Comparison of ENCODE assay signal across 1 cellular context in the genomic region with DNA sequence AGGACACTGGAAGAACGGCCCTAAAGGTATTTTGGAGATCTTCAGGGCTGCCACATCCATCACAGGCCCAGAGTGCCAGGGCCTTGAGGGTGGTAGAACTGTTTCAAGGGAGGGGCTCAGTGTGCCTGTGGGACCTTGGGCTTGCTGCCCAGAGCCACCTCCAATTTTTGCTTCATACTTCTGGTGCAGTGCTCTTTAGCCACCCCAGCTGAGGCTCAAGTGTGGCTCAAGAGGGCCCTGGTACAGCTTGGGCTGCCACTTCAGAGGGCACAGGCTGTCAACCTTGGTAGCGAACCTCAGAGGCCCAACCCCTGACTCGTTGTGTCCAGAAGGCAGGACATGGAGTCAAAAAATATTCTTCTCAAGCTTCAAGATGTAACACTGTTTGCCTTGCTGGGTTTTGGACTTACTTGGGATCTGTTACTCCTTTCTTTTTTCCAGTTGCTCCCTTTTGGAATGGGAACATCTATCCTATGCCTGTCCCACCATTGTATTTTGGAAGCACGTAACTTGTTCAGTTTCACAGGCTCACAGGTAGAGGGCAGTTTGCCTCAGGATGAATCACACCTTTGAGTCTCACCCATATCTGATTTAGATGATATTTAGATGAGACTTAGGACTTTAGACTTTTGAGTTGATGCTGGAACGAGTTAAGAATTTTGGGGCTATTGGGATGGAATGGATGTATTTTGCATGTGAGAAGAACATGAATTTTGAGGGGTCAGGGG.
TF ChIP-seq lines count a peak whose summit lies in the region.

No MANE protein-coding gene starts in this region.

TF ChIP-seq in H1, 55 proteins besides CTCF, POLR2A, EP300 and RAD21:
- no peak for TF ChIP-seq RNF2 (IDR thresholded peaks at IDR 0.05; ENCODE audit: borderline replicate concordance, low read depth, low read length, missing control alignments, poor library complexity, severe bottlenecking)
- no peak for TF ChIP-seq NRF1 (IDR thresholded peaks at IDR 0.05; ENCODE audit: low read depth, low read length)
- TF ChIP-seq TEAD4 (IDR thresholded peaks at IDR 0.05; ENCODE audit: low read depth, low read length) = no peak
- no peak for TF ChIP-seq SIX5 (IDR thresholded peaks at IDR 0.05; ENCODE audit: low read depth, low read length)
- TF ChIP-seq, protein P1, sequence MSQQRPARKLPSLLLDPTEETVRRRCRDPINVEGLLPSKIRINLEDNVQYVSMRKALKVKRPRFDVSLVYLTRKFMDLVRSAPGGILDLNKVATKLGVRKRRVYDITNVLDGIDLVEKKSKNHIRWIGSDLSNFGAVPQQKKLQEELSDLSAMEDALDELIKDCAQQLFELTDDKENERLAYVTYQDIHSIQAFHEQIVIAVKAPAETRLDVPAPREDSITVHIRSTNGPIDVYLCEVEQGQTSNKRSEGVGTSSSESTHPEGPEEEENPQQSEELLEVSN (IDR thresholded peaks at IDR 0.05) = no peak
- TF ChIP-seq FOSL1 (IDR thresholded peaks at IDR 0.05; ENCODE audit: insufficient read depth, low read depth, low read length) = no peak
- TF ChIP-seq, protein P2, sequence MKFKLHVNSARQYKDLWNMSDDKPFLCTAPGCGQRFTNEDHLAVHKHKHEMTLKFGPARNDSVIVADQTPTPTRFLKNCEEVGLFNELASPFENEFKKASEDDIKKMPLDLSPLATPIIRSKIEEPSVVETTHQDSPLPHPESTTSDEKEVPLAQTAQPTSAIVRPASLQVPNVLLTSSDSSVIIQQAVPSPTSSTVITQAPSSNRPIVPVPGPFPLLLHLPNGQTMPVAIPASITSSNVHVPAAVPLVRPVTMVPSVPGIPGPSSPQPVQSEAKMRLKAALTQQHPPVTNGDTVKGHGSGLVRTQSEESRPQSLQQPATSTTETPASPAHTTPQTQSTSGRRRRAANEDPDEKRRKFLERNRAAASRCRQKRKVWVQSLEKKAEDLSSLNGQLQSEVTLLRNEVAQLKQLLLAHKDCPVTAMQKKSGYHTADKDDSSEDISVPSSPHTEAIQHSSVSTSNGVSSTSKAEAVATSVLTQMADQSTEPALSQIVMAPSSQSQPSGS (IDR thresholded peaks at IDR 0.05; ENCODE audit: low read length) = no peak
- TF ChIP-seq CHD1 (IDR thresholded peaks at IDR 0.05; ENCODE audit: low read depth, low read length) = no peak
- no peak for TF ChIP-seq TBP (IDR thresholded peaks at IDR 0.05; ENCODE audit: low read depth, low read length)
- no peak for TF ChIP-seq HDAC2 (IDR thresholded peaks at IDR 0.05; ENCODE audit: borderline replicate concordance in 1 of 2, low read depth in 2 of 2, low read length in 2 of 2)
- TF ChIP-seq RXRA (IDR thresholded peaks at IDR 0.05; ENCODE audit: insufficient read depth, low read depth, low read length) = no peak
- TF ChIP-seq, protein P3, sequence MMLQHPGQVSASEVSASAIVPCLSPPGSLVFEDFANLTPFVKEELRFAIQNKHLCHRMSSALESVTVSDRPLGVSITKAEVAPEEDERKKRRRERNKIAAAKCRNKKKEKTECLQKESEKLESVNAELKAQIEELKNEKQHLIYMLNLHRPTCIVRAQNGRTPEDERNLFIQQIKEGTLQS (IDR thresholded peaks at IDR 0.05; ENCODE audit: insufficient read depth, low read depth, low read length) = no peak
- no peak for TF ChIP-seq BCL11A (IDR thresholded peaks at IDR 0.05; ENCODE audit: low read depth in 2 of 2, low read length in 2 of 2)
- no peak for TF ChIP-seq PHF8 (conservative IDR thresholded peaks at IDR 0.05; ENCODE audit: low read depth, low read length)
- no peak for TF ChIP-seq SUZ12 (IDR thresholded peaks at IDR 0.05; ENCODE audit: low read length)
- TF ChIP-seq YY1 (IDR thresholded peaks at IDR 0.05; ENCODE audit: low read depth, low read length) = no peak
- no peak for TF ChIP-seq KDM1A (IDR thresholded peaks at IDR 0.05; ENCODE audit: borderline replicate concordance, low read length)
